9 cellular contexts compared by ENCODE assay signal in genomic region chr19:22052644-22053013, GRCh38. TPM values are rescaled to one million over a fixed set of nuclear protein-coding genes. Genes with fewer than 3 reads are reported as not detected.
A peak's percentile ranks its signal among the peaks of the same experiment; 100 is the strongest.
DNase-seq lines count a peak whose midpoint lies in the region; ATAC-seq and TF ChIP-seq lines count a peak whose summit lies in the region.
"Had no signal": no experiment of that assay in that cellular context is flagged by ENCODE, and none has a peak within 500 bp of the region (broad histone marks: within the 10 kb centered on the region; RNA-seq: fewer than 3 reads in every experiment).

No MANE protein-coding gene starts in this region.

- peak; percentile 53 for ATAC-seq in GM19397 (IDR thresholded peaks at IDR 0.05; ENCODE audit: unreplicated experiment)
- ATAC-seq in HG03280 (IDR thresholded peaks at IDR 0.05; ENCODE audit: unreplicated experiment) = peak; percentile 33
- ATAC-seq in HG02884 (IDR thresholded peaks at IDR 0.05; ENCODE audit: unreplicated experiment) = no peak

- in situ Hi-C loops in astrocyte of the spinal cord (cut with HindIII; ENCODE audit: low sequenced_read_pairs) = no loop called here

- H3K4me1 ChIP-seq in mucosa of stomach (ENCODE audit: control insufficient read depth, insufficient read depth, low read length) = no peaks in the 10 kb centered on the region

- no peak for TF ChIP-seq CTCF in astrocyte of the spinal cord (IDR thresholded peaks at IDR 0.05; ENCODE audit: low read depth, low read length)

- peak overlapping the region; percentile 41 for H3K4me3 ChIP-seq in astrocyte of the spinal cord (ENCODE audit: low read depth, low read length)
- peak overlapping the region; percentile 38 for H3K4me3 ChIP-seq in mucosa of stomach (ENCODE audit: low read length)

- DNase-seq in astrocyte of the spinal cord (ENCODE audit: low read depth, low spot score) (no peak), foreskin melanocyte (no peak), NCI-H128 (lab: John Stamatoyannopoulos, UW; ENCODE audit: unreplicated experiment) (no peak), cerebellum (ENCODE audit: low spot score) (no peak)

- no peaks in the 10 kb centered on the region for H3K9me3 ChIP-seq in mucosa of stomach (ENCODE audit: control insufficient read depth, low read length)

- no peaks in the 10 kb centered on the region for H3K36me3 ChIP-seq in mucosa of stomach (ENCODE audit: control insufficient read depth, insufficient read depth, low read length)

- H3K9ac ChIP-seq in mucosa of stomach (ENCODE audit: low read length) = peak overlapping the region; percentile 70

- H3K27me3 ChIP-seq in mucosa of stomach (ENCODE audit: control insufficient read depth, insufficient read depth, low read length) = no peaks in the 10 kb centered on the region

RNA-seq across cellular contexts. Expression of gene ZNF257, which starts 0.3 kb away (rescaled TPM):
- 0.91 TPM for total RNA-seq in cerebellum

RNA-seq across cellular contexts. Expression of gene ZNF208, which starts 41.9 kb away (rescaled TPM):
- 0.54 TPM for total RNA-seq in cerebellum
- total RNA-seq: M059J had no signal
